ENCODE assay signal across 33 cellular contexts in genomic region chr4:157443537-157443936, GRCh38.
"Had no signal": no experiment of that assay in that cellular context is flagged by ENCODE, and none has a peak within 500 bp of the region (broad histone marks: within the 10 kb centered on the region; RNA-seq: fewer than 3 reads in every experiment).

No MANE protein-coding gene starts in this region.

- H3K27me3 ChIP-seq: adrenal gland, MG63 had no signal

- H3K27ac ChIP-seq: adrenal gland, SJSA1 had no signal

- H3K36me3 Mint-ChIP-seq: activated naive CD4-positive, alpha-beta T cell treated with anti-CD3 and anti-CD28 coated beads, Interleukin-2, amount 50 U/mL, for 72 hours; brain had no signal

- H3K9me3 ChIP-seq: MG63, SJSA1, SK-N-SH had no signal

- H3K4me2 ChIP-seq: SK-N-SH had no signal

- DNase-seq: activated CD4-positive, alpha-beta T cell treated with anti-CD3 and anti-CD28 coated beads, Interleukin-2, amount 10 ng/mL, durations not matched to agents 24 days and 14 days; activated CD4-positive, alpha-beta T cell treated with anti-CD3 and anti-CD28 coated beads, Interleukin-2, amount 50 U/mL, for 4 hours; activated CD8-positive, alpha-beta memory T cell treated with anti-CD3 and anti-CD28 coated beads, Interleukin-2, amount 50 U/mL, for 4 hours; activated CD8-positive, alpha-beta T cell treated with anti-CD3 and anti-CD28 coated beads for 36 hours; activated gamma-delta T cell treated with Interleukin-2 at 50 U/mL for 16 hours; activated naive CD4-positive, alpha-beta T cell treated with anti-CD3 and anti-CD28 coated beads for 36 hours; activated T-cell treated with anti-CD3 and anti-CD28 coated beads for 4 hours; activated T-cell treated with anti-CD3 and anti-CD28 coated beads, Interleukin-2, amount 50 U/mL, for 4 hours; adrenal gland; central memory CD4-positive, alpha-beta T cell; Kasumi-1; MG63; NCI-H1048; NCI-H1105 treated with DMSO at 0.1 percent for 48 hours; NCI-H1436; NCI-H1694; NCI-H1930; NCI-H2081 treated with DMSO at 0.1 percent for 48 hours; NCI-H226; NCI-H446 treated with DMSO at 0.1 percent for 48 hours; NCI-H524; NCI-H69; NCI-H82; SHP77 treated with DMSO at 0.1 percent for 48 hours; SK-N-SH had no signal

- H3K4me1 Mint-ChIP-seq: activated CD4-positive, alpha-beta T cell treated with anti-CD3 and anti-CD28 coated beads, Interleukin-2, amount 10 ng/mL, durations not matched to agents 24 days and 14 days; brain had no signal

- H3K4me3 Mint-ChIP-seq: activated CD4-positive, alpha-beta T cell treated with anti-CD3 and anti-CD28 coated beads, Interleukin-2, amount 10 ng/mL, durations not matched to agents 24 days and 14 days; activated CD8-positive, alpha-beta T cell treated with anti-CD3 and anti-CD28 coated beads for 36 hours; activated naive CD4-positive, alpha-beta T cell treated with anti-CD3 and anti-CD28 coated beads for 36 hours; activated T-cell treated with anti-CD3 and anti-CD28 coated beads, Interleukin-2, amount 50 U/mL, for 4 hours; activated T-helper 1 cell treated with anti-CD3 and anti-CD28 coated beads, Interleukin-12 subunit alpha, Interleukin-12 subunit beta, Interleukin-2, Interleukin-4 antibody, amounts not matched to agents 30 ng/mL and 10 ng/mL and 1 ng/mL, durations not matched to agents 14 hours and 24 hours and 36 hours; brain; T-helper 1 cell treated with Interleukin-12 subunit alpha and Interleukin-12 subunit beta and Interleukin-4 antibody, amounts not matched to agents 30 μg/mL and 1 μg/mL, for 36 hours; T-helper 2 cell treated with Interferon-gamma antibody and Interleukin-4, amounts not matched to agents 5 μg/mL and 100 μg/mL, for 36 hours had no signal

- H3K4me3 ChIP-seq: adrenal gland, MG63, SJSA1 had no signal

- H3K4me1 ChIP-seq: adrenal gland, SJSA1 had no signal

- H3K27ac Mint-ChIP-seq: activated CD4-positive, alpha-beta T cell treated with anti-CD3 and anti-CD28 coated beads, Interleukin-2, amount 10 ng/mL, durations not matched to agents 24 days and 14 days; activated CD8-positive, alpha-beta T cell treated with anti-CD3 and anti-CD28 coated beads for 36 hours; activated naive CD4-positive, alpha-beta T cell treated with anti-CD3 and anti-CD28 coated beads for 36 hours; activated naive CD4-positive, alpha-beta T cell treated with anti-CD3 and anti-CD28 coated beads, Interleukin-2, amount 50 U/mL, for 72 hours; activated T-helper 1 cell treated with anti-CD3 and anti-CD28 coated beads, Interleukin-12 subunit alpha, Interleukin-12 subunit beta, Interleukin-2, Interleukin-4 antibody, amounts not matched to agents 30 ng/mL and 10 ng/mL and 1 ng/mL, durations not matched to agents 14 hours and 24 hours and 36 hours; brain; T-helper 1 cell treated with Interleukin-12 subunit alpha and Interleukin-12 subunit beta and Interleukin-4 antibody, amounts not matched to agents 30 μg/mL and 1 μg/mL, for 36 hours; T-helper 2 cell treated with Interferon-gamma antibody and Interleukin-4, amounts not matched to agents 5 μg/mL and 100 μg/mL, for 36 hours had no signal

- H3K9ac ChIP-seq: SK-N-SH had no signal

- H3K36me3 ChIP-seq: adrenal gland, MG63, SJSA1 had no signal

- H3K9me3 Mint-ChIP-seq: activated CD4-positive, alpha-beta T cell treated with anti-CD3 and anti-CD28 coated beads, Interleukin-2, amount 10 ng/mL, durations not matched to agents 24 days and 14 days; activated CD8-positive, alpha-beta T cell treated with anti-CD3 and anti-CD28 coated beads for 36 hours; activated T-cell treated with anti-CD3 and anti-CD28 coated beads, Interleukin-2, amount 50 U/mL, for 4 hours; activated T-helper 1 cell treated with anti-CD3 and anti-CD28 coated beads, Interleukin-12 subunit alpha, Interleukin-12 subunit beta, Interleukin-2, Interleukin-4 antibody, amounts not matched to agents 30 ng/mL and 10 ng/mL and 1 ng/mL, durations not matched to agents 14 hours and 24 hours and 36 hours had no signal

- FAIRE-seq: TTC549 had no signal

- ATAC-seq: activated CD8-positive, alpha-beta T cell treated with anti-CD3 and anti-CD28 coated beads for 36 hours; activated naive CD4-positive, alpha-beta T cell treated with anti-CD3 and anti-CD28 coated beads, Interleukin-2, amount 50 U/mL, for 72 hours; activated T-cell treated with anti-CD3 and anti-CD28 coated beads, Interleukin-2, amount 50 U/mL, for 4 hours; Panc1 had no signal
